Comparison of ENCODE assay signal across 8 cellular contexts in genomic region chr9:35665471-35665818, GRCh38. TPM values are rescaled to one million over a fixed set of nuclear protein-coding genes. Genes with fewer than 3 reads are reported as not detected.
A peak's percentile ranks its signal among the peaks of the same experiment; 100 is the strongest.
DNase-seq lines count a peak whose midpoint lies in the region; ATAC-seq and TF ChIP-seq lines count a peak whose summit lies in the region.

No MANE protein-coding gene starts in this region.

- no TSS peak for BruUV-seq in mammary epithelial cell (replicated peaks; lab: Mats Ljungman, UMichigan)

- no peak overlapping the region for H3K27ac ChIP-seq in mammary epithelial cell (ENCODE audit: insufficient read depth, low read depth, low read length)

- intact Hi-C loops in mammary epithelial cell (cut with micrococcal nuclease): loop anchor here (2.0 kb wide), 1 partner anchor 555 kb away; no protein-coding TSS in a partner anchor

- peaks cover 44% of the 10 kb centered on the region for H3K4me1 Mint-ChIP-seq in stimulated activated naive CD8-positive, alpha-beta T cell treated with anti-CD3 and anti-CD28 coated beads, Interleukin-15, Interleukin-2, amounts not matched to agents 100 ng/mL and 50 ng/mL, for 24 hours (ENCODE audit: low read depth)

- in situ Hi-C loops in mammary epithelial cell (cut with MboI; ENCODE audit: low sequenced_read_pairs in 2 of 2): no loop called here

- no peaks in the 10 kb centered on the region for H3K27me3 ChIP-seq in mammary epithelial cell (ENCODE audit: insufficient read depth, low read length)
- H3K27me3 ChIP-seq in mucosa of stomach (ENCODE audit: control insufficient read depth, insufficient read depth, low read length): no peaks in the 10 kb centered on the region

- no peaks in the 10 kb centered on the region for H3K27me3 Mint-ChIP-seq in stimulated activated naive CD8-positive, alpha-beta T cell treated with anti-CD3 and anti-CD28 coated beads, Interleukin-15, Interleukin-2, amounts not matched to agents 100 ng/mL and 50 ng/mL, for 24 hours

- no peaks in the 10 kb centered on the region for H3K9me3 ChIP-seq in mammary epithelial cell (replicated peaks; ENCODE audit: insufficient read depth, low read length)
- no peaks in the 10 kb centered on the region for H3K9me3 ChIP-seq in mucosa of stomach (ENCODE audit: control insufficient read depth, low read length)

- no peak for ATAC-seq in stimulated activated naive CD8-positive, alpha-beta T cell treated with anti-CD3 and anti-CD28 coated beads, Interleukin-15, Interleukin-2, amounts not matched to agents 100 U/mL and 50 U/mL, for 24 hours

- H3K79me2 ChIP-seq in mammary epithelial cell (ENCODE audit: insufficient read depth, low read length): peaks cover 32% of the 10 kb centered on the region

- TF ChIP-seq CTCF in mammary epithelial cell (conservative IDR thresholded peaks at IDR 0.05 in 1 of 2, IDR thresholded peaks at IDR 0.05 in 1 of 2; ENCODE audit: extremely low read depth in 1 of 2, insufficient read depth in 1 of 2, low read depth in 1 of 2, low read length in 2 of 2): no peak

- CTCF ChIA-PET in mammary epithelial cell (lab: Charles Lee; ENCODE audit: low non-redundant PET): interaction anchor here (0.6 kb wide), 1 partner anchor 112 kb away, joined by 3 read pairs; no protein-coding TSS in a partner anchor

- dilution Hi-C loops in mammary epithelial cell (cut with HindIII; ENCODE audit: low sequenced_read_pairs): no loop called here

- H3K36me3 ChIP-seq in mammary epithelial cell (ENCODE audit: insufficient read depth, low read length) (peaks cover 10% of the 10 kb centered on the region), mucosa of stomach (ENCODE audit: control insufficient read depth, insufficient read depth, low read length) (peaks cover under 1% of the 10 kb centered on the region)

- no peaks in the 10 kb centered on the region for H4K20me1 ChIP-seq in mammary epithelial cell (ENCODE audit: insufficient read depth, low read length)

- peak overlapping the region; percentile 86 for H3K4me3 Mint-ChIP-seq in stimulated activated naive CD8-positive, alpha-beta T cell treated with anti-CD3 and anti-CD28 coated beads, Interleukin-15, Interleukin-2, amounts not matched to agents 100 ng/mL and 50 ng/mL, for 24 hours

- H3K9ac ChIP-seq in mammary epithelial cell (ENCODE audit: insufficient read depth, low read length) (peak overlapping the region; percentile 7), mucosa of stomach (ENCODE audit: low read length) (peak overlapping the region; percentile 57)

- peak overlapping the region; percentile 99 for H3K4me2 ChIP-seq in mammary epithelial cell (ENCODE audit: insufficient read depth, low read depth, low read length)

- peaks cover 37% of the 10 kb centered on the region for H3K4me1 ChIP-seq in mammary epithelial cell (ENCODE audit: insufficient read depth, low read length)
- peaks cover 54% of the 10 kb centered on the region for H3K4me1 ChIP-seq in mucosa of stomach (ENCODE audit: control insufficient read depth, insufficient read depth, low read length)

- H2AFZ ChIP-seq in mammary epithelial cell (ENCODE audit: low read depth, low read length): peak overlapping the region; percentile 93

- H3K36me3 Mint-ChIP-seq in stimulated activated naive CD8-positive, alpha-beta T cell treated with anti-CD3 and anti-CD28 coated beads, Interleukin-15, Interleukin-2, amounts not matched to agents 100 ng/mL and 50 ng/mL, for 24 hours (ENCODE audit: low read depth): peaks cover 23% of the 10 kb centered on the region

- H3K4me3 ChIP-seq in mammary epithelial cell (replicated peaks in 1 of 3; ENCODE audit: insufficient read depth in 1 of 3, low read depth in 2 of 3, low read length in 3 of 3) (peak overlapping the region; percentile 32 to 77 (median 63)), mucosa of stomach (ENCODE audit: low read length) (no peak overlapping the region)

- 40% methylated on average over 5 of the region's 5 CpGs for WGBS in mammary epithelial cell (ENCODE audit: low coverage, missing lambda C conversion rate)

- peak overlapping the region; percentile 57 for H3K27ac Mint-ChIP-seq in stimulated activated naive CD8-positive, alpha-beta T cell treated with anti-CD3 and anti-CD28 coated beads, Interleukin-15, Interleukin-2, amounts not matched to agents 100 ng/mL and 50 ng/mL, for 24 hours

- DNase-seq in stimulated activated naive CD8-positive, alpha-beta T cell treated with anti-CD3 and anti-CD28 coated beads, Interleukin-15, Interleukin-2, amounts not matched to agents 100 U/mL and 50 U/mL, for 24 hours: no peak
- DNase-seq in mammary epithelial cell (no peak), NCI-H524 (lab: John Stamatoyannopoulos, UW) (no peak), Kasumi-1 (lab: John Stamatoyannopoulos, UW) (no peak), superior temporal gyrus (ENCODE audit: extremely low spot score) (no peak), NCI-H774 (lab: John Stamatoyannopoulos, UW) (no peak)

- no peaks in the 10 kb centered on the region for H3K9me3 Mint-ChIP-seq in stimulated activated naive CD8-positive, alpha-beta T cell treated with anti-CD3 and anti-CD28 coated beads, Interleukin-15, Interleukin-2, amounts not matched to agents 100 ng/mL and 50 ng/mL, for 24 hours

RNA-seq across cellular contexts. Expression of gene ARHGEF39, which starts 0.5 kb away (rescaled TPM):
- 1 to 10 TPM in 1 of 2 donors, under 1 TPM in 1; 0.33 to 5.7 TPM for total RNA-seq in mammary epithelial cell
- 9.5 TPM for polyA plus RNA-seq in mammary epithelial cell
- 7.8 TPM for polyA minus RNA-seq in mammary epithelial cell

RNA-seq across cellular contexts. Expression of gene CCDC107, which starts 7.4 kb away (rescaled TPM):
- total RNA-seq in mammary epithelial cell: 10 to 100 TPM; 16.3 TPM
- polyA plus RNA-seq in mammary epithelial cell: 13.4 TPM
- 2.9 TPM for polyA minus RNA-seq in mammary epithelial cell

RNA-seq across cellular contexts. Expression of gene RMRP, which starts 7.6 kb away (rescaled TPM):
- over 10,000 TPM; 16,267 to 114,057 TPM for total RNA-seq in mammary epithelial cell
- polyA plus RNA-seq in mammary epithelial cell: 37.3 TPM
- 5,045 TPM for polyA minus RNA-seq in mammary epithelial cell

RNA-seq across cellular contexts. Expression of gene CA9, which starts 8.3 kb away (rescaled TPM):
- total RNA-seq in mammary epithelial cell: 10 to 100 TPM in 1 of 2 donors, under 1 TPM in 1; 0.50 to 18.4 TPM
- 37.7 TPM for polyA plus RNA-seq in mammary epithelial cell
- polyA minus RNA-seq in mammary epithelial cell: 42.9 TPM

RNA-seq across cellular contexts. Expression of gene SIT1, which starts 14.7 kb away (rescaled TPM):
- total RNA-seq in mammary epithelial cell: not detected
- not detected for polyA plus RNA-seq in mammary epithelial cell
- not detected for polyA minus RNA-seq in mammary epithelial cell
